ENCODE assay signal across 9 cellular contexts in genomic region chr11:416051-416756, GRCh38. TPM values are rescaled to one million over a fixed set of nuclear protein-coding genes. Genes with fewer than 3 reads are reported as not detected.
DNase-seq lines count a peak whose midpoint lies in the region; ATAC-seq and TF ChIP-seq lines count a peak whose summit lies in the region.
"Had no signal": no experiment of that assay in that cellular context is flagged by ENCODE, and none has a peak within 500 bp of the region (broad histone marks: within the 10 kb centered on the region; RNA-seq: fewer than 3 reads in every experiment).

No MANE protein-coding gene starts in this region.

- DNase-seq in COLO668 (lab: John Stamatoyannopoulos, UW; ENCODE audit: unreplicated experiment) (peak; percentile 2), T-helper 17 cell (peak in 1 of 3 donors; percentile 10), fibroblast of the aortic adventitia (ENCODE audit: low read depth) (no peak), progenitor cell of endocrine pancreas (ENCODE audit: low spot score, unreplicated experiment) (no peak), activated gamma-delta T cell treated with Interleukin-2 at 50 U/mL for 16 hours (no peak), A172 (ENCODE audit: low spot score) (no peak)

- no peak for ATAC-seq in T-helper 17 cell
- ATAC-seq in GM18519 (IDR thresholded peaks at IDR 0.05; ENCODE audit: low FRiP score, unreplicated experiment): no peak
- ATAC-seq in GM21367 (IDR thresholded peaks at IDR 0.05; ENCODE audit: unreplicated experiment): no peak

- H3K27ac Mint-ChIP-seq in T-helper 17 cell (peak overlapping the region; percentile 91), progenitor cell of endocrine pancreas (no peak overlapping the region)

- H3K36me3 Mint-ChIP-seq in T-helper 17 cell (ENCODE audit: low read depth) (peaks cover 7% of the 10 kb centered on the region), progenitor cell of endocrine pancreas (ENCODE audit: insufficient read depth) (no peaks in the 10 kb centered on the region)

- no peaks in the 10 kb centered on the region for H3K27me3 Mint-ChIP-seq in T-helper 17 cell
- peaks cover 8% of the 10 kb centered on the region for H3K27me3 Mint-ChIP-seq in progenitor cell of endocrine pancreas

- no peaks in the 10 kb centered on the region for H3K9me3 Mint-ChIP-seq in progenitor cell of endocrine pancreas (ENCODE audit: low read depth)

- H3K4me3 Mint-ChIP-seq in T-helper 17 cell (peak overlapping the region; percentile 100), progenitor cell of endocrine pancreas (ENCODE audit: low read depth) (peak overlapping the region; percentile 77)

- H3K4me1 Mint-ChIP-seq in T-helper 17 cell: peaks cover 19% of the 10 kb centered on the region
- H3K4me1 Mint-ChIP-seq in progenitor cell of endocrine pancreas (ENCODE audit: low read depth): peaks cover 7% of the 10 kb centered on the region

- H3K9me3 ChIP-seq in T-helper 17 cell (ENCODE audit: control insufficient read depth, low read length, poor library complexity, severe bottlenecking): no peaks in the 10 kb centered on the region

- peak overlapping the region; percentile 40 for H3K4me3 ChIP-seq in fibroblast of the aortic adventitia (ENCODE audit: low read depth, low read length)

- TF ChIP-seq CTCF in fibroblast of the aortic adventitia (IDR thresholded peaks at IDR 0.05; ENCODE audit: insufficient read depth, low read length) (no peak), progenitor cell of endocrine pancreas (IDR thresholded peaks at IDR 0.05; ENCODE audit: unreplicated experiment) (no peak)

RNA-seq across cellular contexts. Expression of gene SIGIRR, which starts 1.4 kb away (rescaled TPM):
- total RNA-seq in T-helper 17 cell (100 to 1,000 TPM; 353 to 409 TPM), fibroblast of the aortic adventitia (ENCODE audit: low replicate concordance) (30.4 and 38.7 TPM in 2 replicates), progenitor cell of endocrine pancreas (111 and 117 TPM in 2 replicates)
- 3.8 and 3.9 TPM in 2 replicates for total RNA-seq in A172 (2014; rRNA removed; shearing (Covaris generic))

RNA-seq across cellular contexts. Expression of gene PKP3, which starts 22.2 kb away (rescaled TPM):
- total RNA-seq in T-helper 17 cell (not detected), fibroblast of the aortic adventitia (ENCODE audit: low replicate concordance) (1.3 and 5.6 TPM in 2 replicates), progenitor cell of endocrine pancreas (55.9 and 56.9 TPM in 2 replicates)
- total RNA-seq in A172 (2014; rRNA removed; shearing (Covaris generic)): 39.8 and 44.0 TPM in 2 replicates
- total RNA-seq: SK-MEL-5 had no signal

RNA-seq across cellular contexts. Expression of gene ANO9, which starts 25.6 kb away (rescaled TPM):
- total RNA-seq in T-helper 17 cell: 100 to 1,000 TPM; 131 to 165 TPM
- not detected in 2 replicates for total RNA-seq in fibroblast of the aortic adventitia (ENCODE audit: low replicate concordance)
- total RNA-seq in progenitor cell of endocrine pancreas: 31.0 and 34.6 TPM in 2 replicates
- total RNA-seq in A172 (2014; rRNA removed; shearing (Covaris generic)): 0.19 TPM in 1 of 2 replicates, not detected in the other
- total RNA-seq: SK-MEL-5 had no signal

RNA-seq across cellular contexts. Expression of gene PTDSS2, which starts 33.9 kb away (rescaled TPM):
- total RNA-seq in T-helper 17 cell (10 to 100 TPM; 21.8 to 24.5 TPM), fibroblast of the aortic adventitia (ENCODE audit: low replicate concordance) (28.7 and 51.6 TPM in 2 replicates), progenitor cell of endocrine pancreas (48.2 and 50.4 TPM in 2 replicates)
- total RNA-seq in A172 (2014; rRNA removed; shearing (Covaris generic)): 29.7 and 30.4 TPM in 2 replicates

RNA-seq across cellular contexts. Expression of gene B4GALNT4, which starts 46.9 kb away (rescaled TPM):
- total RNA-seq in T-helper 17 cell (1 to 10 TPM; 6.0 to 8.6 TPM), fibroblast of the aortic adventitia (ENCODE audit: low replicate concordance) (1.5 and 1.9 TPM in 2 replicates), progenitor cell of endocrine pancreas (277 and 294 TPM in 2 replicates)
- total RNA-seq in A172 (2014; rRNA removed; shearing (Covaris generic)): 27.9 and 40.8 TPM in 2 replicates

Comparison
In these comparisons a context has a peak if more than half of its experiments do, and no peak if none do; other contexts are left out.
1. RNA of gene ANO9, which starts 25.6 kb away (total RNA-seq): 131 to 165 TPM in T-helper 17 cell and 31.0 to 34.6 TPM in progenitor cell of endocrine pancreas; not detected in fibroblast of the aortic adventitia and 0.19 TPM in A172; every median in the first group is over 10 times any median in the second.